1 cellular context compared by ENCODE assay signal in genomic region chrX:64195862-64196261, GRCh38.
TF ChIP-seq lines count a peak whose summit lies in the region.

No MANE protein-coding gene starts in this region.

TF ChIP-seq in WTC11, 78 proteins besides CTCF, POLR2A, EP300 and RAD21 (continued from another document):
- no peak for TF ChIP-seq AFF4 (CRISPR knock-in tag; IDR thresholded peaks at IDR 0.05; ENCODE audit: borderline replicate concordance)
- TF ChIP-seq SMAD4 (CRISPR knock-in tag; IDR thresholded peaks at IDR 0.05): no peak
- no peak for TF ChIP-seq ESRRA (CRISPR knock-in tag; IDR thresholded peaks at IDR 0.05; ENCODE audit: borderline replicate concordance)
- no peak for TF ChIP-seq PRDM15 (CRISPR knock-in tag; IDR thresholded peaks at IDR 0.05)
- TF ChIP-seq TEAD4 (CRISPR knock-in tag; IDR thresholded peaks at IDR 0.05): no peak
- no peak for TF ChIP-seq SP1 (CRISPR knock-in tag; conservative IDR thresholded peaks at IDR 0.05)
- TF ChIP-seq EMX1 (CRISPR knock-in tag; IDR thresholded peaks at IDR 0.05): no peak
- no peak for TF ChIP-seq NR3C1 (CRISPR knock-in tag; conservative IDR thresholded peaks at IDR 0.05; ENCODE audit: low read depth)
- no peak for TF ChIP-seq ZNF396 (CRISPR knock-in tag; IDR thresholded peaks at IDR 0.05; ENCODE audit: borderline replicate concordance)
- TF ChIP-seq MLX (CRISPR knock-in tag; IDR thresholded peaks at IDR 0.05): no peak
